ENCODE assay signal across 2 cellular contexts in genomic region chr20:42027746-42028268, GRCh38.
TF ChIP-seq lines count a peak whose summit lies in the region.

No MANE protein-coding gene starts in this region.

TF ChIP-seq in WTC11, 78 proteins besides CTCF, POLR2A, EP300 and RAD21 (continued from another document):
- TF ChIP-seq, protein P1, sequence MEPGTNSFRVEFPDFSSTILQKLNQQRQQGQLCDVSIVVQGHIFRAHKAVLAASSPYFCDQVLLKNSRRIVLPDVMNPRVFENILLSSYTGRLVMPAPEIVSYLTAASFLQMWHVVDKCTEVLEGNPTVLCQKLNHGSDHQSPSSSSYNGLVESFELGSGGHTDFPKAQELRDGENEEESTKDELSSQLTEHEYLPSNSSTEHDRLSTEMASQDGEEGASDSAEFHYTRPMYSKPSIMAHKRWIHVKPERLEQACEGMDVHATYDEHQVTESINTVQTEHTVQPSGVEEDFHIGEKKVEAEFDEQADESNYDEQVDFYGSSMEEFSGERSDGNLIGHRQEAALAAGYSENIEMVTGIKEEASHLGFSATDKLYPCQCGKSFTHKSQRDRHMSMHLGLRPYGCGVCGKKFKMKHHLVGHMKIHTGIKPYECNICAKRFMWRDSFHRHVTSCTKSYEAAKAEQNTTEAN (CRISPR knock-in tag; IDR thresholded peaks at IDR 0.05): no peak
- TF ChIP-seq CDX4 (CRISPR knock-in tag; IDR thresholded peaks at IDR 0.05; ENCODE audit: borderline replicate concordance): no peak
- TF ChIP-seq ZNF317 (CRISPR knock-in tag; IDR thresholded peaks at IDR 0.05; ENCODE audit: borderline replicate concordance, low read depth): no peak
- no peak for TF ChIP-seq CBFB (CRISPR knock-in tag; IDR thresholded peaks at IDR 0.05; ENCODE audit: low read depth)
- TF ChIP-seq, protein P2, sequence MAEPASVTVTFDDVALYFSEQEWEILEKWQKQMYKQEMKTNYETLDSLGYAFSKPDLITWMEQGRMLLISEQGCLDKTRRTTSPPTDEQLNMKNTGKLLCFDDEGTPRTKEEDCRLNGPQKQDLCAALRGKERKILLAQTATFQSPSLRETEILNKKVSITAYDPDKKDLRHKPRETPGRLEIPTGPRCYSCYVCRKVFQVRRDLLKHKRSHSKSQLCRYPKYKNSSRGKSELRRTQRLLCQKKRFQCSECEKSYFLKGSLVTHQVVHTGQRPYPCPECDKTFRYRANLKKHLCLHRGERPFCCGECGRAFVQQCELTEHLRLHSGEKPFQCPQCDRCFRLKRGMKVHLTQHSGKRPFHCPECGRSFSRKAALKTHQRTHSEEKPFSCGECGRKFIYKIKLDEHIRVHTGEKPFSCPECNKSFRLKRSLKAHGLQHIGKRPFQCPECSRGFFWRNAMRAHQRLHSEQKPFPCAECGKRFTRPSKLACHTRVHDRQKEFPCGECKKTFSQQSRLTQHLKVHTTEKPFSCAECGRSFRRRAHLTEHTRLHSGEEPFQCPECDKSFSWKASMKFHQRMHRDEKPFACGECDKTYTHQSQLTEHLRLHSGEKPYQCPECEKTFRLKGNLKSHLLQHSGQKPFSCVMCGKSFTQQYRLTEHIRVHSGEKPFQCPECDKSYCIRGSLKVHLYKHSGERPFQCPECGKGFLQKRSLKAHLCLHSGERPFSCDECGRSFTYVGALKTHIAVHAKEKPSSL (CRISPR knock-in tag; conservative IDR thresholded peaks at IDR 0.05): no peak
- no peak for TF ChIP-seq ZNF671 (CRISPR knock-in tag; IDR thresholded peaks at IDR 0.05)
- TF ChIP-seq, protein P3, sequence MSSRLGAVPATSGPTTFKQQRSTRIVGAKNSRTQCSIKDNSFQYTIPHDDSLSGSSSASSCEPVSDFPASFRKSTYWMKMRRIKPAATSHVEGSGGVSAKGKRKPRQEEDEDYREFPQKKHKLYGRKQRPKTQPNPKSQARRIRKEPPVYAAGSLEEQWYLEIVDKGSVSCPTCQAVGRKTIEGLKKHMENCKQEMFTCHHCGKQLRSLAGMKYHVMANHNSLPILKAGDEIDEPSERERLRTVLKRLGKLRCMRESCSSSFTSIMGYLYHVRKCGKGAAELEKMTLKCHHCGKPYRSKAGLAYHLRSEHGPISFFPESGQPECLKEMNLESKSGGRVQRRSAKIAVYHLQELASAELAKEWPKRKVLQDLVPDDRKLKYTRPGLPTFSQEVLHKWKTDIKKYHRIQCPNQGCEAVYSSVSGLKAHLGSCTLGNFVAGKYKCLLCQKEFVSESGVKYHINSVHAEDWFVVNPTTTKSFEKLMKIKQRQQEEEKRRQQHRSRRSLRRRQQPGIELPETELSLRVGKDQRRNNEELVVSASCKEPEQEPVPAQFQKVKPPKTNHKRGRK (CRISPR knock-in tag; IDR thresholded peaks at IDR 0.05; ENCODE audit: borderline replicate concordance): no peak
- no peak for TF ChIP-seq ZNF263 (CRISPR knock-in tag; IDR thresholded peaks at IDR 0.05; ENCODE audit: low read depth)
- TF ChIP-seq NR2C2 (CRISPR knock-in tag; IDR thresholded peaks at IDR 0.05): no peak
- TF ChIP-seq E2F1 (CRISPR knock-in tag; IDR thresholded peaks at IDR 0.05): no peak
- no peak for TF ChIP-seq EMX1 (CRISPR knock-in tag; IDR thresholded peaks at IDR 0.05)
- no peak for TF ChIP-seq GTF2I (CRISPR knock-in tag; conservative IDR thresholded peaks at IDR 0.05)

TF ChIP-seq in GM23338, 12 proteins besides CTCF, POLR2A, EP300 and RAD21 (continued from another document):
- TF ChIP-seq, protein P4, sequence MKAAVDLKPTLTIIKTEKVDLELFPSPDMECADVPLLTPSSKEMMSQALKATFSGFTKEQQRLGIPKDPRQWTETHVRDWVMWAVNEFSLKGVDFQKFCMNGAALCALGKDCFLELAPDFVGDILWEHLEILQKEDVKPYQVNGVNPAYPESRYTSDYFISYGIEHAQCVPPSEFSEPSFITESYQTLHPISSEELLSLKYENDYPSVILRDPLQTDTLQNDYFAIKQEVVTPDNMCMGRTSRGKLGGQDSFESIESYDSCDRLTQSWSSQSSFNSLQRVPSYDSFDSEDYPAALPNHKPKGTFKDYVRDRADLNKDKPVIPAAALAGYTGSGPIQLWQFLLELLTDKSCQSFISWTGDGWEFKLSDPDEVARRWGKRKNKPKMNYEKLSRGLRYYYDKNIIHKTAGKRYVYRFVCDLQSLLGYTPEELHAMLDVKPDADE (IDR thresholded peaks at IDR 0.05): no peak
